2 cellular contexts compared by ENCODE assay signal in the genomic region with DNA sequence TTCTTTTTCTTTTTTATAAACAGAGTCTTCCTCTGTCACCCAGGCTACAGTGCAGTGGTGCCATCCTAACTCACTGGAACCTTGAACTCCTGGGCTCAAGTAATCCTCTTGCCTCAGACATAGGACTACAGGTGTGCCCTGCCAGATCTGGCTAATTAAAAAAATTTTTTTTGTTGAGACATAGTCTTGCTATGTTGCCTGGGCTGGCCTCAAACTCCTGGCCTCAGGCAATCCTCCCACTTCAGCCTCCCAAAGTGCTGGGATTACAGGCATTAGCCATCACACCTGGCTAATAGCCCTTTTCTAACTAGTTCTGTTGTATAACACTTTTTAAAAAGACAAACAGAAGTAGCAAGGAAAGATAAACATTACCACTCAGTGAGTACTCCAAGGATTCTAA.
TF ChIP-seq lines count a peak whose summit lies in the region.

No MANE protein-coding gene starts in this region.

TF ChIP-seq in HepG2, 621 proteins besides CTCF, POLR2A, EP300 and RAD21:
- TF ChIP-seq MAX (IDR thresholded peaks at IDR 0.05), result no peak
- TF ChIP-seq, protein P1, sequence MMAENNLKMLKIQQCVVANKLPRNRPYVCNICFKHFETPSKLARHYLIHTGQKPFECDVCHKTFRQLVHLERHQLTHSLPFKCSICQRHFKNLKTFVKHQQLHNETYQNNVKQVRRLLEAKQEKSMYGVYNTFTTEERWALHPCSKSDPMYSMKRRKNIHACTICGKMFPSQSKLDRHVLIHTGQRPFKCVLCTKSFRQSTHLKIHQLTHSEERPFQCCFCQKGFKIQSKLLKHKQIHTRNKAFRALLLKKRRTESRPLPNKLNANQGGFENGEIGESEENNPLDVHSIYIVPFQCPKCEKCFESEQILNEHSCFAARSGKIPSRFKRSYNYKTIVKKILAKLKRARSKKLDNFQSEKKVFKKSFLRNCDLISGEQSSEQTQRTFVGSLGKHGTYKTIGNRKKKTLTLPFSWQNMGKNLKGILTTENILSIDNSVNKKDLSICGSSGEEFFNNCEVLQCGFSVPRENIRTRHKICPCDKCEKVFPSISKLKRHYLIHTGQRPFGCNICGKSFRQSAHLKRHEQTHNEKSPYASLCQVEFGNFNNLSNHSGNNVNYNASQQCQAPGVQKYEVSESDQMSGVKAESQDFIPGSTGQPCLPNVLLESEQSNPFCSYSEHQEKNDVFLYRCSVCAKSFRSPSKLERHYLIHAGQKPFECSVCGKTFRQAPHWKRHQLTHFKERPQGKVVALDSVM (CRISPR knock-in tag; IDR thresholded peaks at IDR 0.05), result 0 out of 2 replicates have a peak, but pooled peaks have one; percentile 28
- no peak for TF ChIP-seq DNMT3B (CRISPR knock-in tag; conservative IDR thresholded peaks at IDR 0.05)

TF ChIP-seq in SK-N-SH, 30 proteins besides CTCF, POLR2A, EP300 and RAD21:
- TF ChIP-seq PBX3 (IDR thresholded peaks at IDR 0.05) (no peak), ELF1 (IDR thresholded peaks at IDR 0.05) (no peak), MXI1 (IDR thresholded peaks at IDR 0.05; ENCODE audit: low read depth, low read length) (no peak), SIN3A (IDR thresholded peaks at IDR 0.05; ENCODE audit: borderline replicate concordance, low read depth, low read length) (no peak)
- TF ChIP-seq, protein P2, sequence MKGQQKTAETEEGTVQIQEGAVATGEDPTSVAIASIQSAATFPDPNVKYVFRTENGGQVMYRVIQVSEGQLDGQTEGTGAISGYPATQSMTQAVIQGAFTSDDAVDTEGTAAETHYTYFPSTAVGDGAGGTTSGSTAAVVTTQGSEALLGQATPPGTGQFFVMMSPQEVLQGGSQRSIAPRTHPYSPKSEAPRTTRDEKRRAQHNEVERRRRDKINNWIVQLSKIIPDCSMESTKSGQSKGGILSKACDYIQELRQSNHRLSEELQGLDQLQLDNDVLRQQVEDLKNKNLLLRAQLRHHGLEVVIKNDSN (IDR thresholded peaks at IDR 0.05; ENCODE audit: borderline replicate concordance, low read depth), result no peak
- TF ChIP-seq, protein P3, sequence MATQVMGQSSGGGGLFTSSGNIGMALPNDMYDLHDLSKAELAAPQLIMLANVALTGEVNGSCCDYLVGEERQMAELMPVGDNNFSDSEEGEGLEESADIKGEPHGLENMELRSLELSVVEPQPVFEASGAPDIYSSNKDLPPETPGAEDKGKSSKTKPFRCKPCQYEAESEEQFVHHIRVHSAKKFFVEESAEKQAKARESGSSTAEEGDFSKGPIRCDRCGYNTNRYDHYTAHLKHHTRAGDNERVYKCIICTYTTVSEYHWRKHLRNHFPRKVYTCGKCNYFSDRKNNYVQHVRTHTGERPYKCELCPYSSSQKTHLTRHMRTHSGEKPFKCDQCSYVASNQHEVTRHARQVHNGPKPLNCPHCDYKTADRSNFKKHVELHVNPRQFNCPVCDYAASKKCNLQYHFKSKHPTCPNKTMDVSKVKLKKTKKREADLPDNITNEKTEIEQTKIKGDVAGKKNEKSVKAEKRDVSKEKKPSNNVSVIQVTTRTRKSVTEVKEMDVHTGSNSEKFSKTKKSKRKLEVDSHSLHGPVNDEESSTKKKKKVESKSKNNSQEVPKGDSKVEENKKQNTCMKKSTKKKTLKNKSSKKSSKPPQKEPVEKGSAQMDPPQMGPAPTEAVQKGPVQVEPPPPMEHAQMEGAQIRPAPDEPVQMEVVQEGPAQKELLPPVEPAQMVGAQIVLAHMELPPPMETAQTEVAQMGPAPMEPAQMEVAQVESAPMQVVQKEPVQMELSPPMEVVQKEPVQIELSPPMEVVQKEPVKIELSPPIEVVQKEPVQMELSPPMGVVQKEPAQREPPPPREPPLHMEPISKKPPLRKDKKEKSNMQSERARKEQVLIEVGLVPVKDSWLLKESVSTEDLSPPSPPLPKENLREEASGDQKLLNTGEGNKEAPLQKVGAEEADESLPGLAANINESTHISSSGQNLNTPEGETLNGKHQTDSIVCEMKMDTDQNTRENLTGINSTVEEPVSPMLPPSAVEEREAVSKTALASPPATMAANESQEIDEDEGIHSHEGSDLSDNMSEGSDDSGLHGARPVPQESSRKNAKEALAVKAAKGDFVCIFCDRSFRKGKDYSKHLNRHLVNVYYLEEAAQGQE (IDR thresholded peaks at IDR 0.05; ENCODE audit: low read depth, low read length), result no peak
